21 cellular contexts compared by ENCODE assay signal in the genomic region with DNA sequence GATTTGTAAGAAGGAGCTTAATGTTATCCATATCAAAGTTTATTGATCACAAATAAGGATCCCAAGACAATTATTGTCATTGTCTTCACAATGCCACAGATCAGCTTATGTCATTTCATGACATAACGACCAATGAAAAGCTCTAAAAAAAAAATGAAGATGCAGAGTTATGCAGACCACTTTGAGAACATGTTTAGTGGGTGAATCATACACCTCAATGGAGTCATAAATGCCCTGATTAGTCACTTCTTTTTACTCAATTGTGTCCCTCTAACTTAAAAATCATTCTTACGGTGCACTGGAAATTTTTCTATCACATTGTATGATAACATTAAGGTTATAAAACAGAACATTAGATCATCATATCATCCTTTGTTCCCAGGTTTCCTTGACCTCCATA.
"Had no signal": no experiment of that assay in that cellular context is flagged by ENCODE, and none has a peak within 500 bp of the region (broad histone marks: within the 10 kb centered on the region; RNA-seq: fewer than 3 reads in every experiment).

No MANE protein-coding gene starts in this region.

- ATAC-seq: gastroesophageal sphincter; lower lobe of right lung; naive thymus-derived CD4-positive, alpha-beta T cell had no signal

- DNase-seq: activated CD4-positive, alpha-beta T cell treated with anti-CD3 and anti-CD28 coated beads for 1 hour; activated CD4-positive, alpha-beta T cell treated with anti-CD3 and anti-CD28 coated beads, Interleukin-2, amount 50 U/mL, for 1 hour; activated gamma-delta T cell treated with Interleukin-2 at 50 U/mL for 16 hours; activated T-cell treated with anti-CD3 and anti-CD28 coated beads, Interleukin-2, amount 50 U/mL, for 1 hour; anterior cingulate cortex; cortex of kidney; endodermal cell; esophagus squamous epithelium; head of caudate nucleus; hypothalamus; islet precursor cell; lower lobe of right lung; naive thymus-derived CD4-positive, alpha-beta T cell; spleen; stimulated activated CD4-positive, alpha-beta T cell treated with anti-CD3 and anti-CD28 coated beads, Interleukin-4, amount 100 ng/mL, for 1 hour; stimulated activated naive CD4-positive, alpha-beta T cell; T-helper 1 cell; upper lobe of left lung had no signal

- H3K9me3 ChIP-seq: breast epithelium, esophagus squamous epithelium, gastroesophageal sphincter, lower lobe of right lung, thoracic aorta, upper lobe of left lung had no signal

- H3K36me3 ChIP-seq: breast epithelium, esophagus squamous epithelium, gastroesophageal sphincter, lower lobe of right lung, spleen, thoracic aorta, upper lobe of left lung had no signal

- H3K27me3 ChIP-seq: breast epithelium, esophagus squamous epithelium, gastroesophageal sphincter, spleen, upper lobe of left lung had no signal

- H3K4me3 ChIP-seq: breast epithelium, esophagus squamous epithelium, gastroesophageal sphincter, lower lobe of right lung, spleen, thoracic aorta, upper lobe of left lung had no signal

- H3K4me1 ChIP-seq: breast epithelium, esophagus squamous epithelium, gastroesophageal sphincter, lower lobe of right lung, spleen, upper lobe of left lung had no signal

- H3K27ac ChIP-seq: breast epithelium, esophagus squamous epithelium, gastroesophageal sphincter, lower lobe of right lung, spleen, thoracic aorta, upper lobe of left lung had no signal
